ENCODE assay signal across 21 cellular contexts in genomic region chr20:24236204-24236603, GRCh38.
DNase-seq lines count a peak whose midpoint lies in the region; FAIRE-seq and TF ChIP-seq lines count a peak whose summit lies in the region.
"Had no signal": no experiment of that assay in that cellular context is flagged by ENCODE, and none has a peak within 500 bp of the region (broad histone marks: within the 10 kb centered on the region; RNA-seq: fewer than 3 reads in every experiment).

No MANE protein-coding gene starts in this region.

- no peaks in the 10 kb centered on the region for H4K20me1 ChIP-seq in BLaER1 treated with 17β-estradiol and CSF1 and Interleukin-3, amounts not matched to agents 10 nM and 100 nM

- H3K36me3 Mint-ChIP-seq in nephron (ENCODE audit: low read depth) (no peaks in the 10 kb centered on the region), type B pancreatic cell (no peaks in the 10 kb centered on the region)
- H3K36me3 Mint-ChIP-seq: CD8-positive, alpha-beta T cell had no signal

- intact Hi-C loops in dorsolateral prefrontal cortex (cut with DNase I) = no loop called here

- H3K9me3 Mint-ChIP-seq in nephron = no peaks in the 10 kb centered on the region
- H3K9me3 Mint-ChIP-seq in type B pancreatic cell = no peaks in the 10 kb centered on the region
- H3K9me3 Mint-ChIP-seq: CD8-positive, alpha-beta T cell had no signal

- H3K9ac ChIP-seq in BLaER1 treated with 17β-estradiol and CSF1 and Interleukin-3, amounts not matched to agents 10 nM and 100 nM = no peak overlapping the region
- H3K9ac ChIP-seq: GM23248 had no signal

- peak overlapping the region in 2 of 3 experiments; percentile 30 to 34 for H3K27ac Mint-ChIP-seq in nephron
- peak overlapping the region; percentile 19 for H3K27ac Mint-ChIP-seq in type B pancreatic cell
- H3K27ac Mint-ChIP-seq: CD8-positive, alpha-beta T cell had no signal

- DNase-seq in bronchial epithelial cell (ENCODE audit: low read depth) (no peak), type B pancreatic cell (ENCODE audit: extremely low spot score, unreplicated experiment) (no peak), SKM-1 treated with dmso at 0.1 percent for 144 hours (lab: John Stamatoyannopoulos, UW; ENCODE audit: unreplicated experiment) (no peak), OCI-M1 (lab: John Stamatoyannopoulos, UW) (no peak), dorsolateral prefrontal cortex (no peak)
- DNase-seq: BE2C; CD8-positive, alpha-beta T cell; DMS79 treated with DMSO at 0.1 percent for 48 hours; GM23248; KBM-7; MV-4-11; NCI-H1417; NCI-H1930; NCI-H446; NCI-H69; NK-92 treated with Interleukin-12 subunit alpha and Interleukin-12 subunit beta, amount 100 ng/mL, for 24 hours had no signal

- FAIRE-seq in bronchial epithelial cell (lab: Jason Lieb, UNC) = peak; percentile 66
- FAIRE-seq: D721Med, G401.6 had no signal

- H3K9me3 ChIP-seq in BLaER1 treated with 17β-estradiol and CSF1 and Interleukin-3, amounts not matched to agents 10 nM and 100 nM (replicated peaks in 1 of 11) = no peaks in the 10 kb centered on the region
- H3K9me3 ChIP-seq: BE2C, SJSA1 had no signal

- peak overlapping the region in 6 of 11 experiments; percentile 17 to 39 (median 33); a peak in 11 of 22 replicates for H3K4me2 ChIP-seq in BLaER1 treated with 17β-estradiol and CSF1 and Interleukin-3, amounts not matched to agents 10 nM and 100 nM

- H3K36me3 ChIP-seq in BLaER1 treated with 17β-estradiol and CSF1 and Interleukin-3, amounts not matched to agents 10 nM and 100 nM = no peaks in the 10 kb centered on the region
- H3K36me3 ChIP-seq in bronchial epithelial cell (ENCODE audit: control insufficient read depth, insufficient read depth, low read length) = no peaks in the 10 kb centered on the region
- H3K36me3 ChIP-seq: BE2C, SJSA1 had no signal

- no peak overlapping the region for H3K4me3 ChIP-seq in BLaER1 treated with 17β-estradiol and CSF1 and Interleukin-3, amounts not matched to agents 10 nM and 100 nM
- no peak overlapping the region for H3K4me3 ChIP-seq in bronchial epithelial cell (ENCODE audit: low read depth, low read length)
- peak overlapping the region in 1 of 59 donors; percentile 6 for H3K4me3 ChIP-seq in dorsolateral prefrontal cortex
- H3K4me3 ChIP-seq: GM23248, SJSA1 had no signal

- H3K27ac ChIP-seq in BLaER1 treated with 17β-estradiol and CSF1 and Interleukin-3, amounts not matched to agents 10 nM and 100 nM = no peak overlapping the region
- H3K27ac ChIP-seq in dorsolateral prefrontal cortex = peak overlapping the region in 13 of 59 donors; percentile 5 to 82 (median 44)
- H3K27ac ChIP-seq: GM23248, SJSA1 had no signal

- peaks cover 4% of the 10 kb centered on the region for H3K27me3 Mint-ChIP-seq in nephron (ENCODE audit: low read depth)
- peaks cover 8% of the 10 kb centered on the region for H3K27me3 Mint-ChIP-seq in type B pancreatic cell

- TF ChIP-seq CTCF in bronchial epithelial cell (IDR thresholded peaks at IDR 0.05; ENCODE audit: insufficient read depth, low read length, severe bottlenecking) = no peak
- TF ChIP-seq CTCF in nephron (IDR thresholded peaks at IDR 0.05; ENCODE audit: unreplicated experiment in 3 of 3) = no peak
- TF ChIP-seq CTCF in type B pancreatic cell (conservative IDR thresholded peaks at IDR 0.05) = no peak
- TF ChIP-seq CTCF in dorsolateral prefrontal cortex (IDR thresholded peaks at IDR 0.05 in 54 of 56, conservative IDR thresholded peaks at IDR 0.05 in 2 of 56; ENCODE audit: low read depth in 1 of 56, partially characterized antibody in 56 of 56) = no peak

- no peaks in the 10 kb centered on the region for H3K27me3 ChIP-seq in BLaER1 treated with 17β-estradiol and CSF1 and Interleukin-3, amounts not matched to agents 10 nM and 100 nM
- H3K27me3 ChIP-seq in bronchial epithelial cell (ENCODE audit: control insufficient read depth, insufficient read depth, low read length) (no peaks in the 10 kb centered on the region), dorsolateral prefrontal cortex (peaks cover 0 to 5% (median 0%) of the 10 kb centered on the region in 45 donors)
- H3K27me3 ChIP-seq: SJSA1 had no signal

- H3K4me1 ChIP-seq in BLaER1 treated with 17β-estradiol and CSF1 and Interleukin-3, amounts not matched to agents 10 nM and 100 nM = peaks cover 0 to 16% (median 13%) of the 10 kb centered on the region in 10 experiments; a peak in 10 of 20 replicates
- H3K4me1 ChIP-seq: BE2C, SJSA1 had no signal

- H3K4me1 Mint-ChIP-seq in nephron = peaks cover 16% of the 10 kb centered on the region
- H3K4me1 Mint-ChIP-seq in type B pancreatic cell (ENCODE audit: unreplicated experiment) = peaks cover 19% of the 10 kb centered on the region

- H3K4me3 Mint-ChIP-seq in nephron = no peak overlapping the region
- H3K4me3 Mint-ChIP-seq in type B pancreatic cell = peak overlapping the region; percentile 6
- H3K4me3 Mint-ChIP-seq: CD8-positive, alpha-beta T cell had no signal
